Comparison of ENCODE assay signal across 8 cellular contexts in genomic region chr11:33996498-33997454, GRCh38. TPM values are rescaled to one million over a fixed set of nuclear protein-coding genes. Genes with fewer than 3 reads are reported as not detected.
DNase-seq lines count a peak whose midpoint lies in the region; ATAC-seq and TF ChIP-seq lines count a peak whose summit lies in the region.

No MANE protein-coding gene starts in this region.

- no peak overlapping the region for H3K27ac Mint-ChIP-seq in activated CD4-positive, alpha-beta T cell treated with anti-CD3 and anti-CD28 coated beads for 36 hours

- no peaks in the 10 kb centered on the region for H3K9me3 ChIP-seq in left lung

- H3K36me3 Mint-ChIP-seq in activated CD4-positive, alpha-beta T cell treated with anti-CD3 and anti-CD28 coated beads for 36 hours (ENCODE audit: low read depth) = no peaks in the 10 kb centered on the region

- H3K27ac ChIP-seq in left lung = no peak overlapping the region

- peaks cover 11% of the 10 kb centered on the region for H3K27me3 Mint-ChIP-seq in activated CD4-positive, alpha-beta T cell treated with anti-CD3 and anti-CD28 coated beads for 36 hours

- H3K4me3 ChIP-seq in AG10803 (ENCODE audit: low read length) (no peak overlapping the region), choroid plexus epithelial cell (ENCODE audit: low read depth, low read length) (peak overlapping the region; percentile 17), left lung (no peak overlapping the region)

- CTCF ChIA-PET in activated CD4-positive, alpha-beta T cell treated with anti-CD3 and anti-CD28 coated beads for 36 hours (lab: Charles Lee) = interaction anchor here (0.6 to 3.9 kb wide), 31 partner anchors 9 to 496 kb away, joined by 3 to 38 read pairs (median 4); partner anchors contain the start of genes ABTB2, CAPRIN1 and NAT10

- H3K4me1 Mint-ChIP-seq in activated CD4-positive, alpha-beta T cell treated with anti-CD3 and anti-CD28 coated beads for 36 hours = peaks cover 9% of the 10 kb centered on the region

- no peaks in the 10 kb centered on the region for H3K9me3 Mint-ChIP-seq in activated CD4-positive, alpha-beta T cell treated with anti-CD3 and anti-CD28 coated beads for 36 hours (ENCODE audit: low read depth)

- DNase-seq in AG10803 (ENCODE audit: low read depth) (peak; percentile 63), NCI-H446 (lab: John Stamatoyannopoulos, UW) (peak; percentile 68 to 84), choroid plexus epithelial cell (ENCODE audit: low read depth) (peak; percentile 85), left lung (peak in 1 of 2 donors; percentile 59)
- DNase-seq in activated CD4-positive, alpha-beta T cell treated with anti-CD3 and anti-CD28 coated beads for 36 hours = peak; percentile 84
- peak; percentile 53 to 71 for DNase-seq in stimulated activated CD4-positive, alpha-beta T cell treated with anti-CD3 and anti-CD28 coated beads, Interleukin-4, amount 100 ng/mL, for 4 hours

- no peaks in the 10 kb centered on the region for H3K36me3 ChIP-seq in left lung

- POLR2A ChIA-PET in activated CD4-positive, alpha-beta T cell treated with anti-CD3 and anti-CD28 coated beads for 36 hours (lab: Charles Lee) = interaction anchor here (0.5 to 0.6 kb wide), 2 partner anchors 129 to 144 kb away, joined by 3 read pairs; no protein-coding TSS in a partner anchor

- ATAC-seq in GM18907 (IDR thresholded peaks at IDR 0.05; ENCODE audit: unreplicated experiment) = peak; percentile 83
- peak; percentile 64 for ATAC-seq in HG03196 (IDR thresholded peaks at IDR 0.05; ENCODE audit: unreplicated experiment)
- peak; percentile 99 for ATAC-seq in activated CD4-positive, alpha-beta T cell treated with anti-CD3 and anti-CD28 coated beads for 36 hours
- ATAC-seq in left lung = peak; percentile 100

- no peak overlapping the region for H3K4me3 Mint-ChIP-seq in activated CD4-positive, alpha-beta T cell treated with anti-CD3 and anti-CD28 coated beads for 36 hours

- TF ChIP-seq CTCF in AG10803 (conservative IDR thresholded peaks at IDR 0.05; ENCODE audit: low read length) (peak; percentile 87), choroid plexus epithelial cell (conservative IDR thresholded peaks at IDR 0.05; ENCODE audit: low read depth, low read length) (peak; percentile 89), left lung (IDR thresholded peaks at IDR 0.05) (peak; percentile 82)

- peaks cover 0 to 8% of the 10 kb centered on the region in 2 donors for H3K4me1 ChIP-seq in left lung

- peaks cover 0 to 23% of the 10 kb centered on the region in 2 donors for H3K27me3 ChIP-seq in left lung

- intact Hi-C loops in activated CD4-positive, alpha-beta T cell treated with anti-CD3 and anti-CD28 coated beads for 36 hours (cut with DNase I, micrococcal nuclease) = loop anchor here (1.0 to 5.0 kb wide), 8 partner anchors 55 to 496 kb away; partner anchors contain the start of genes CAPRIN1 (in 2 of the 2) and NAT10 (in 1 of the 2)
- intact Hi-C loops in left lung (cut with DNase I) = loop anchor here in 1 of 2 donors (5.0 kb wide), 1 partner anchor 366 kb away; no protein-coding TSS in a partner anchor

RNA-seq across cellular contexts. Expression of gene CAPRIN1, which starts 54.8 kb away (rescaled TPM):
- total RNA-seq in activated CD4-positive, alpha-beta T cell treated with anti-CD3 and anti-CD28 coated beads for 36 hours = 100 to 1,000 TPM; 295 to 316 TPM
- total RNA-seq in left lung = 100 to 1,000 TPM; 196 to 208 TPM
